In genomic region chr18:29496276-29496675, GRCh38 we compare ENCODE assay signal across 20 cellular contexts.
DNase-seq lines count a peak whose midpoint lies in the region; TF ChIP-seq lines count a peak whose summit lies in the region.
"Had no signal": no experiment of that assay in that cellular context is flagged by ENCODE, and none has a peak within 500 bp of the region (broad histone marks: within the 10 kb centered on the region; RNA-seq: fewer than 3 reads in every experiment).

No MANE protein-coding gene starts in this region.

- no peaks in the 10 kb centered on the region for H3K27me3 ChIP-seq in adrenal gland
- no peaks in the 10 kb centered on the region for H3K27me3 ChIP-seq in CD4-positive, alpha-beta memory T cell (ENCODE audit: insufficient read depth, low read length)
- H3K27me3 ChIP-seq: SJCRH30 had no signal

- H3K4me3 Mint-ChIP-seq in CD4-positive, alpha-beta memory T cell: no peak overlapping the region

- H2AFZ ChIP-seq in OCI-LY7 (ENCODE audit: low read length): no peak overlapping the region

- no peaks in the 10 kb centered on the region for H3K4me1 Mint-ChIP-seq in CD4-positive, alpha-beta memory T cell

- no peaks in the 10 kb centered on the region for H3K27me3 Mint-ChIP-seq in CD4-positive, alpha-beta memory T cell

- H3K9me3 Mint-ChIP-seq in CD4-positive, alpha-beta memory T cell: peaks cover 0 to 25% (median 14%) of the 10 kb centered on the region in 8 donors

- H3K27ac Mint-ChIP-seq in CD4-positive, alpha-beta memory T cell: no peak overlapping the region

- no peaks in the 10 kb centered on the region for H3K36me3 ChIP-seq in adrenal gland (replicated peaks in 1 of 2)
- H3K36me3 ChIP-seq in OCI-LY7 (ENCODE audit: insufficient read depth, low read length): no peaks in the 10 kb centered on the region
- no peaks in the 10 kb centered on the region for H3K36me3 ChIP-seq in CD4-positive, alpha-beta memory T cell (ENCODE audit: insufficient read depth, low read length)
- H3K36me3 ChIP-seq: SJCRH30 had no signal

- H3K9me3 ChIP-seq in adrenal gland (replicated peaks in 1 of 3) (no peaks in the 10 kb centered on the region), OCI-LY7 (ENCODE audit: low read length) (0 out of 2 replicates have a peak, but pooled peaks cover 3% of the 10 kb centered on the region)
- peaks cover 0 to 3% of the 10 kb centered on the region in 2 donors for H3K9me3 ChIP-seq in CD4-positive, alpha-beta memory T cell (ENCODE audit: control insufficient read depth in 1 of 2, low read length in 2 of 2)
- H3K9me3 ChIP-seq: SJCRH30 had no signal

- H3K4me1 ChIP-seq in adrenal gland (replicated peaks in 1 of 2) (no peaks in the 10 kb centered on the region), OCI-LY7 (ENCODE audit: insufficient read depth, low read length, poor library complexity, severe bottlenecking) (no peaks in the 10 kb centered on the region)
- H3K4me1 ChIP-seq in CD4-positive, alpha-beta memory T cell (ENCODE audit: insufficient read depth, low read length): no peaks in the 10 kb centered on the region
- H3K4me1 ChIP-seq: SJCRH30 had no signal

- TF ChIP-seq CTCF in cardiac fibroblast (IDR thresholded peaks at IDR 0.05; ENCODE audit: low read depth, low read length) (no peak), fibroblast of the aortic adventitia (IDR thresholded peaks at IDR 0.05; ENCODE audit: insufficient read depth, low read length) (no peak), adrenal gland (IDR thresholded peaks at IDR 0.05) (no peak), OCI-LY7 (conservative IDR thresholded peaks at IDR 0.05; ENCODE audit: low read length) (no peak)

- no peak for TF ChIP-seq POLR2A in adrenal gland (IDR thresholded peaks at IDR 0.05)

- WGBS in adrenal gland, 4 donors: 67 to 73% (median 70%) methylated on average over 2 of the region's 2 CpGs

- no peak overlapping the region for H3K27ac ChIP-seq in adrenal gland
- H3K27ac ChIP-seq in OCI-LY7 (ENCODE audit: low read depth, low read length, poor library complexity, severe bottlenecking): no peak overlapping the region
- no peak overlapping the region for H3K27ac ChIP-seq in CD4-positive, alpha-beta memory T cell (ENCODE audit: low read depth, low read length)
- H3K27ac ChIP-seq: 22Rv1, C4-2B, SJCRH30 had no signal

- POLR2A ChIA-PET in OCI-LY7 (lab: Charles Lee): no interaction called here
- POLR2A ChIA-PET in CD4-positive, alpha-beta memory T cell (lab: Charles Lee; ENCODE audit: partially characterized antibody): no interaction called here

- DNase-seq in NCI-H146 (lab: John Stamatoyannopoulos, UW) (peak; percentile 16), NCI-H146 treated with DMSO at 0.1 percent for 48 hours (lab: John Stamatoyannopoulos, UW; ENCODE audit: unreplicated experiment) (no peak), NCI-H1105 treated with DMSO at 0.1 percent for 48 hours (lab: John Stamatoyannopoulos, UW) (peak; percentile 97), cardiac fibroblast (ENCODE audit: low read depth in 2 of 2) (peak; percentile 41 to 42), fibroblast of the aortic adventitia (ENCODE audit: low read depth) (peak; percentile 40), adrenal gland (no peak), OCI-LY7 (ENCODE audit: low spot score) (no peak)
- DNase-seq in CD4-positive, alpha-beta memory T cell: no peak
- DNase-seq: ACHN, DMS53, GF-D8, H7, MM.1S, NCI-H1048, NCI-H187 treated with DMSO at 0.1 percent for 48 hours, NCI-H748 treated with DMSO at 0.1 percent for 48 hours, OCI-M1, SJCRH30 had no signal

- no peak overlapping the region for H3K4me3 ChIP-seq in cardiac fibroblast (replicated peaks in 1 of 2; ENCODE audit: low read depth in 2 of 2, low read length in 2 of 2)
- no peak overlapping the region for H3K4me3 ChIP-seq in fibroblast of the aortic adventitia (ENCODE audit: low read depth, low read length)
- H3K4me3 ChIP-seq in adrenal gland: no peak overlapping the region
- no peak overlapping the region for H3K4me3 ChIP-seq in OCI-LY7 (ENCODE audit: low read depth, low read length, poor library complexity, severe bottlenecking)
- no peak overlapping the region for H3K4me3 ChIP-seq in CD4-positive, alpha-beta memory T cell (ENCODE audit: low read length in 2 of 2)
- H3K4me3 ChIP-seq: SJCRH30 had no signal

- H3K79me2 ChIP-seq in OCI-LY7 (ENCODE audit: insufficient read depth, low read depth, low read length): no peaks in the 10 kb centered on the region

- H3K4me2 ChIP-seq in OCI-LY7 (ENCODE audit: low read length): no peak overlapping the region

- intact Hi-C loops in adrenal gland (cut with DNase I) (no loop called here), OCI-LY7 (cut with micrococcal nuclease; ENCODE audit: unreplicated experiment) (no loop called here)
- intact Hi-C loops in CD4-positive, alpha-beta memory T cell (cut with micrococcal nuclease): no loop called here

- H3K9me2 ChIP-seq in OCI-LY7 (ENCODE audit: insufficient read depth, low read length): no peaks in the 10 kb centered on the region

- BruUV-seq in OCI-LY7 (replicated peaks; lab: Mats Ljungman, UMichigan): no TSS peak

- no peaks in the 10 kb centered on the region for H3K36me3 Mint-ChIP-seq in CD4-positive, alpha-beta memory T cell

- H4K20me1 ChIP-seq in OCI-LY7 (ENCODE audit: insufficient read depth, low read length): no peaks in the 10 kb centered on the region

- CTCF ChIA-PET in OCI-LY7 (lab: Charles Lee; ENCODE audit: unreplicated experiment): no interaction called here
- CTCF ChIA-PET in CD4-positive, alpha-beta memory T cell (lab: Charles Lee; ENCODE audit: partially characterized antibody): no interaction called here

Comparison
In these comparisons a context has a peak if more than half of its experiments do, and no peak if none do; other contexts are left out.
1. DNase-seq: peak in NCI-H146 (single experiment), NCI-H1105 treated with DMSO at 0.1 percent for 48 hours (single experiment), cardiac fibroblast (2 of 2) and fibroblast of the aortic adventitia (single experiment); none in NCI-H146 treated with DMSO at 0.1 percent for 48 hours (single experiment), adrenal gland (0 of 7), OCI-LY7 (single experiment) and CD4-positive, alpha-beta memory T cell (0 of 5).